Comparison of ENCODE assay signal across 2 cellular contexts in the genomic region with DNA sequence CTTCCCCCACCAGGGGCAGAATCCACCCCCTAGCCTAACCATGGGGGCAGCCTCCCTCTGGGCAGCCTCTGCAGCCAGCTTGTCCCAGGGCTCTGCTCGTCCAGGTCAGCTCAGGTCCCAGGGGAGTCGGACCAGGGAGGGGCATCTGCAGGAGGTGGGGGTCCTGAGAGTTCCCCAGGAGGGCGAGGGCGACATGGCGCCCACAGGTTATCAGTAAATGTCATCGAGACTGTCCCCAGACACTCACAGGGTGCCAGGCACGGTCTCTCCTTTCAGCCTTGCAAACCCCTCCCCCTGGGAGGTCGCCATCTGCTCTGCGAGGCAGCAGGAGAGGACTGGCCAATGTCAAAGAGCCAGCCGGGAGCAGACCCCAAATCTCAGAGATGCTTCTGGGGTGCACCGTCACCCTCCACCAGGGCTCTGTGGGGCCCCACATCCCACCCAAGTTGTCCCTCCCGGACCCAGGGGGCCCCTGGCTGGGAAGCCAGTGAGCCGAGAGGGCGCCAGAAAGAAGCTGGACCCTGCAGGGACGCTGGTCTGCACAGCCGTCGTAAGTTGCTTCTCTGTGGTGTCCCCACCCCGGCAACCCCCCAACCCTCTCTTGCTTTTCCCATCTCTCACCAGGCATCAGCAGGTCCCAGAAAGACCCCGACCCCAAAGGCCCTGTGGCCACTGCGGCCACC.
TF ChIP-seq lines count a peak whose summit lies in the region.

No MANE protein-coding gene starts in this region.

TF ChIP-seq in SK-N-SH, 30 proteins besides CTCF, POLR2A, EP300 and RAD21 (continued from another document):
- TF ChIP-seq, protein P1, sequence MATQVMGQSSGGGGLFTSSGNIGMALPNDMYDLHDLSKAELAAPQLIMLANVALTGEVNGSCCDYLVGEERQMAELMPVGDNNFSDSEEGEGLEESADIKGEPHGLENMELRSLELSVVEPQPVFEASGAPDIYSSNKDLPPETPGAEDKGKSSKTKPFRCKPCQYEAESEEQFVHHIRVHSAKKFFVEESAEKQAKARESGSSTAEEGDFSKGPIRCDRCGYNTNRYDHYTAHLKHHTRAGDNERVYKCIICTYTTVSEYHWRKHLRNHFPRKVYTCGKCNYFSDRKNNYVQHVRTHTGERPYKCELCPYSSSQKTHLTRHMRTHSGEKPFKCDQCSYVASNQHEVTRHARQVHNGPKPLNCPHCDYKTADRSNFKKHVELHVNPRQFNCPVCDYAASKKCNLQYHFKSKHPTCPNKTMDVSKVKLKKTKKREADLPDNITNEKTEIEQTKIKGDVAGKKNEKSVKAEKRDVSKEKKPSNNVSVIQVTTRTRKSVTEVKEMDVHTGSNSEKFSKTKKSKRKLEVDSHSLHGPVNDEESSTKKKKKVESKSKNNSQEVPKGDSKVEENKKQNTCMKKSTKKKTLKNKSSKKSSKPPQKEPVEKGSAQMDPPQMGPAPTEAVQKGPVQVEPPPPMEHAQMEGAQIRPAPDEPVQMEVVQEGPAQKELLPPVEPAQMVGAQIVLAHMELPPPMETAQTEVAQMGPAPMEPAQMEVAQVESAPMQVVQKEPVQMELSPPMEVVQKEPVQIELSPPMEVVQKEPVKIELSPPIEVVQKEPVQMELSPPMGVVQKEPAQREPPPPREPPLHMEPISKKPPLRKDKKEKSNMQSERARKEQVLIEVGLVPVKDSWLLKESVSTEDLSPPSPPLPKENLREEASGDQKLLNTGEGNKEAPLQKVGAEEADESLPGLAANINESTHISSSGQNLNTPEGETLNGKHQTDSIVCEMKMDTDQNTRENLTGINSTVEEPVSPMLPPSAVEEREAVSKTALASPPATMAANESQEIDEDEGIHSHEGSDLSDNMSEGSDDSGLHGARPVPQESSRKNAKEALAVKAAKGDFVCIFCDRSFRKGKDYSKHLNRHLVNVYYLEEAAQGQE (IDR thresholded peaks at IDR 0.05; ENCODE audit: low read depth, low read length), result no peak
- TF ChIP-seq, protein P2, sequence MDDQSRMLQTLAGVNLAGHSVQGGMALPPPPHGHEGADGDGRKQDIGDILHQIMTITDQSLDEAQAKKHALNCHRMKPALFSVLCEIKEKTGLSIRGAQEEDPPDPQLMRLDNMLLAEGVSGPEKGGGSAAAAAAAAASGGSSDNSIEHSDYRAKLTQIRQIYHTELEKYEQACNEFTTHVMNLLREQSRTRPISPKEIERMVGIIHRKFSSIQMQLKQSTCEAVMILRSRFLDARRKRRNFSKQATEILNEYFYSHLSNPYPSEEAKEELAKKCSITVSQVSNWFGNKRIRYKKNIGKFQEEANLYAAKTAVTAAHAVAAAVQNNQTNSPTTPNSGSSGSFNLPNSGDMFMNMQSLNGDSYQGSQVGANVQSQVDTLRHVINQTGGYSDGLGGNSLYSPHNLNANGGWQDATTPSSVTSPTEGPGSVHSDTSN (IDR thresholded peaks at IDR 0.05), result no peak
- TF ChIP-seq MXI1 (IDR thresholded peaks at IDR 0.05; ENCODE audit: low read depth, low read length), result no peak
TF ChIP-seq in SK-N-SH: peak in this region for 0.

TF ChIP-seq in SK-N-SH treated with all-trans-retinoic acid at 6 μM for 48 hours, 23 proteins besides CTCF, POLR2A, EP300 and RAD21 (continued from another document):
- TF ChIP-seq PPARA (CRISPR knock-in tag; IDR thresholded peaks at IDR 0.05; ENCODE audit: borderline replicate concordance), result no peak
- TF ChIP-seq CSDC2 (CRISPR knock-in tag; IDR thresholded peaks at IDR 0.05), result no peak
- no peak for TF ChIP-seq TCF4 (CRISPR knock-in tag; IDR thresholded peaks at IDR 0.05; ENCODE audit: borderline replicate concordance)
- no peak for TF ChIP-seq BACH2 (CRISPR knock-in tag; IDR thresholded peaks at IDR 0.05; ENCODE audit: borderline replicate concordance)
